21 cellular contexts compared by ENCODE assay signal in genomic region chr11:83467841-83468240, GRCh38.
DNase-seq lines count a peak whose midpoint lies in the region; ATAC-seq lines count a peak whose summit lies in the region.
"Had no signal": no experiment of that assay in that cellular context is flagged by ENCODE, and none has a peak within 500 bp of the region (broad histone marks: within the 10 kb centered on the region; RNA-seq: fewer than 3 reads in every experiment).

No MANE protein-coding gene starts in this region.

- in situ Hi-C loops in G401 (cut with HindIII; ENCODE audit: low sequenced_read_pairs) = no loop called here

- peak; percentile 85 for DNase-seq in G401 (ENCODE audit: low spot score)
- DNase-seq in NCI-H69 (lab: John Stamatoyannopoulos, UW) = peak; percentile 85
- peak; percentile 37 for DNase-seq in cerebellum (ENCODE audit: low spot score)
- DNase-seq in stimulated activated effector memory CD8-positive, alpha-beta T cell treated with anti-CD3 and anti-CD28 coated beads, Interleukin-12 subunit alpha, Interleukin-12 subunit beta, amount 100 ng/mL, for 72 hours (ENCODE audit: low spot score in 2 of 2) = no peak
- no peak for DNase-seq in NCI-H2171 (lab: John Stamatoyannopoulos, UW)
- DNase-seq: 8988T; ACHN; AML-193; BE2C; CD4-positive, alpha-beta T cell; CD8-positive, alpha-beta memory T cell; DMS 273 treated with DMSO at 0.1 percent for 48 hours; DMS79; EL; GF-D8; H9 had no signal

- H3K4me3 Mint-ChIP-seq in stimulated activated effector memory CD8-positive, alpha-beta T cell treated with anti-CD3 and anti-CD28 coated beads, Interleukin-12 subunit alpha, Interleukin-12 subunit beta, amount 100 ng/mL, for 72 hours = no peak overlapping the region
- H3K4me3 Mint-ChIP-seq: CD14-positive monocyte; CD4-positive, alpha-beta T cell; CD8-positive, alpha-beta memory T cell; GM23338; H9 had no signal

- H3K36me3 Mint-ChIP-seq in stimulated activated effector memory CD8-positive, alpha-beta T cell treated with anti-CD3 and anti-CD28 coated beads, Interleukin-12 subunit alpha, Interleukin-12 subunit beta, amount 100 ng/mL, for 72 hours = no peaks in the 10 kb centered on the region
- H3K36me3 Mint-ChIP-seq: CD14-positive monocyte; CD8-positive, alpha-beta memory T cell had no signal

- ATAC-seq in HG02759 (IDR thresholded peaks at IDR 0.05; ENCODE audit: unreplicated experiment) = no peak
- no peak for ATAC-seq in stimulated activated effector memory CD8-positive, alpha-beta T cell treated with anti-CD3 and anti-CD28 coated beads, Interleukin-12 subunit alpha, Interleukin-12 subunit beta, amount 100 ng/mL, for 72 hours
- ATAC-seq: A549, GM23338, HCT116 had no signal

- H3K27ac Mint-ChIP-seq in stimulated activated effector memory CD8-positive, alpha-beta T cell treated with anti-CD3 and anti-CD28 coated beads, Interleukin-12 subunit alpha, Interleukin-12 subunit beta, amount 100 ng/mL, for 72 hours = no peak overlapping the region
- H3K27ac Mint-ChIP-seq: CD14-positive monocyte; CD4-positive, alpha-beta T cell; CD8-positive, alpha-beta memory T cell; GM23338; H9 had no signal

- no peaks in the 10 kb centered on the region for H3K9me3 Mint-ChIP-seq in stimulated activated effector memory CD8-positive, alpha-beta T cell treated with anti-CD3 and anti-CD28 coated beads, Interleukin-12 subunit alpha, Interleukin-12 subunit beta, amount 100 ng/mL, for 72 hours
- H3K9me3 Mint-ChIP-seq: CD4-positive, alpha-beta T cell; CD8-positive, alpha-beta memory T cell; GM23338; H9 had no signal

- H3K4me1 Mint-ChIP-seq in stimulated activated effector memory CD8-positive, alpha-beta T cell treated with anti-CD3 and anti-CD28 coated beads, Interleukin-12 subunit alpha, Interleukin-12 subunit beta, amount 100 ng/mL, for 72 hours = no peaks in the 10 kb centered on the region
- H3K4me1 Mint-ChIP-seq: CD14-positive monocyte, GM23338, H9 had no signal

Comparison
In these comparisons a context has a peak if more than half of its experiments do, and no peak if none do; other contexts are left out.
1. DNase-seq: peak in G401 (single experiment), NCI-H69 (single experiment) and cerebellum (single experiment); none in stimulated activated effector memory CD8-positive, alpha-beta T cell treated with anti-CD3 and anti-CD28 coated beads, Interleukin-12 subunit alpha, Interleukin-12 subunit beta, amount 100 ng/mL, for 72 hours (0 of 2) and NCI-H2171 (single experiment).